Comparison of ENCODE assay signal across 8 cellular contexts in genomic region chr18:850960-851359, GRCh38. TPM values are rescaled to one million over a fixed set of nuclear protein-coding genes. Genes with fewer than 3 reads are reported as not detected.
"Had no signal": no experiment of that assay in that cellular context is flagged by ENCODE, and none has a peak within 500 bp of the region (broad histone marks: within the 10 kb centered on the region; RNA-seq: fewer than 3 reads in every experiment).

No MANE protein-coding gene starts in this region.

- H3K4me3 ChIP-seq: GM12878 had no signal

- DNase-seq: GDM1, GF-D8 had no signal

- FAIRE-seq: G401.6, GM12878, GM12891, GM12892, GM18507, GM19239 had no signal

- ATAC-seq: GM12878 had no signal

RNA-seq across cellular contexts. Expression of gene ADCYAP1, which starts 53.7 kb away (rescaled TPM):
- total RNA-seq: GM12878 had no signal
